8 cellular contexts compared by ENCODE assay signal in genomic region chr17:53344778-53345177, GRCh38.
"Had no signal": no experiment of that assay in that cellular context is flagged by ENCODE, and none has a peak within 500 bp of the region (broad histone marks: within the 10 kb centered on the region; RNA-seq: fewer than 3 reads in every experiment).

No MANE protein-coding gene starts in this region.

- H3K9me3 ChIP-seq: HAP-1 had no signal

- FAIRE-seq: HepG2 had no signal

- DNase-seq: GOT3, H7, HFFc6 had no signal

- H3K36me3 Mint-ChIP-seq: IgD-negative memory B cell had no signal

- H3K4me3 ChIP-seq: HAP-1 had no signal

- H3K4me3 Mint-ChIP-seq: HFFc6, IgD-negative memory B cell had no signal

- H3K4me1 Mint-ChIP-seq: IgD-negative memory B cell had no signal

- H3K27ac Mint-ChIP-seq: HFFc6, IgD-negative memory B cell had no signal

- H3K27me3 Mint-ChIP-seq: IgD-negative memory B cell had no signal

- ATAC-seq: HCT116, HepG2 had no signal

- H3K4me1 ChIP-seq: HAP-1 had no signal

- H3K27ac ChIP-seq: HL-60 had no signal

- H3K36me3 ChIP-seq: HAP-1 had no signal
